In genomic region chr16:3063617-3064389, GRCh38 we compare ENCODE assay signal across 17 cellular contexts. TPM values are rescaled to one million over a fixed set of nuclear protein-coding genes. Genes with fewer than 3 reads are reported as not detected.
DNase-seq lines count a peak whose midpoint lies in the region; ATAC-seq and TF ChIP-seq lines count a peak whose summit lies in the region.
"Had no signal": no experiment of that assay in that cellular context is flagged by ENCODE, and none has a peak within 500 bp of the region (broad histone marks: within the 10 kb centered on the region; RNA-seq: fewer than 3 reads in every experiment).

No MANE protein-coding gene starts in this region.

- peak overlapping the region; percentile 99 for H3K27ac Mint-ChIP-seq in activated CD8-positive, alpha-beta T cell treated with anti-CD3 and anti-CD28 coated beads for 36 hours

- ATAC-seq in Right ventricle myocardium superior (ENCODE audit: poor library complexity) (no peak), upper lobe of left lung (ENCODE audit: low FRiP score in 2 of 2) (no peak)
- no peak for ATAC-seq in activated CD8-positive, alpha-beta T cell treated with anti-CD3 and anti-CD28 coated beads for 36 hours

- DNase-seq in left ventricle myocardium inferior (no peak), Right ventricle myocardium superior (no peak), upper lobe of left lung (no peak), tibial artery (no peak), BE2C (no peak), HK-2 (ENCODE audit: unreplicated experiment) (no peak)
- no peak for DNase-seq in activated CD8-positive, alpha-beta T cell treated with anti-CD3 and anti-CD28 coated beads for 36 hours
- DNase-seq: brain microvascular endothelial cell; effector CD8-positive, alpha-beta T cell; IMR-90; NK-92 treated with Interleukin-12 subunit alpha and Interleukin-12 subunit beta, amount 100 ng/mL, for 24 hours; ovary; stimulated activated CD4-positive, alpha-beta T cell treated with anti-CD3 and anti-CD28 coated beads, Interleukin-12 subunit alpha, Interleukin-12 subunit beta, amount 100 ng/mL, for 4 hours had no signal

- 94 to 98% methylated on average over 9 of the region's 9 CpGs for WGBS in upper lobe of left lung, 2 donors

- intact Hi-C loops in left ventricle myocardium inferior (cut with micrococcal nuclease) (no loop called here), Right ventricle myocardium superior (cut with DNase I) (loop anchor here (5.0 kb wide), 1 partner anchor 48 kb away; the partner anchor contains the start of gene ZNF205), tibial artery (cut with DNase I; ENCODE audit: low total_unique reads) (loop anchor here (5.0 kb wide), 1 partner anchor 103 kb away; no protein-coding TSS in a partner anchor)
- intact Hi-C loops in activated CD8-positive, alpha-beta T cell treated with anti-CD3 and anti-CD28 coated beads for 36 hours (cut with micrococcal nuclease): no loop called here

- H3K36me3 Mint-ChIP-seq in activated CD8-positive, alpha-beta T cell treated with anti-CD3 and anti-CD28 coated beads for 36 hours (ENCODE audit: low read depth): peaks cover 33% of the 10 kb centered on the region

- POLR2A ChIA-PET in activated CD8-positive, alpha-beta T cell treated with anti-CD3 and anti-CD28 coated beads for 36 hours (lab: Charles Lee): interaction anchor here (0.6 to 1.8 kb wide), 7 partner anchors 16 to 65 kb away, joined by 3 to 7 read pairs (median 3); no protein-coding TSS in a partner anchor

- H3K4me1 Mint-ChIP-seq in activated CD8-positive, alpha-beta T cell treated with anti-CD3 and anti-CD28 coated beads for 36 hours (ENCODE audit: low read depth): peaks cover 55% of the 10 kb centered on the region

- TF ChIP-seq CTCF in left ventricle myocardium inferior (IDR thresholded peaks at IDR 0.05; ENCODE audit: borderline replicate concordance) (no peak), upper lobe of left lung (IDR thresholded peaks at IDR 0.05) (no peak), tibial artery (IDR thresholded peaks at IDR 0.05) (no peak), BE2C (IDR thresholded peaks at IDR 0.05; ENCODE audit: low read depth, low read length) (no peak)
- no peak for TF ChIP-seq CTCF in activated CD8-positive, alpha-beta T cell treated with anti-CD3 and anti-CD28 coated beads for 36 hours (IDR thresholded peaks at IDR 0.05)

- no peaks in the 10 kb centered on the region for H3K27me3 Mint-ChIP-seq in activated CD8-positive, alpha-beta T cell treated with anti-CD3 and anti-CD28 coated beads for 36 hours

- H3K36me3 ChIP-seq in left ventricle myocardium inferior (peaks cover 9% of the 10 kb centered on the region), iPS-15b (ENCODE audit: control insufficient read depth, insufficient read depth, low read length) (no peaks in the 10 kb centered on the region), upper lobe of left lung (peaks cover 0 to 8% (median 5%) of the 10 kb centered on the region in 4 donors), tibial artery (no peaks in the 10 kb centered on the region), BE2C (no peaks in the 10 kb centered on the region)
- H3K36me3 ChIP-seq: brain microvascular endothelial cell, ovary had no signal

- H3K9ac ChIP-seq in iPS-15b (ENCODE audit: low read depth, low read length): no peak overlapping the region

- H3K27ac ChIP-seq in left ventricle myocardium inferior (replicated peaks): peak overlapping the region; percentile 80
- peak overlapping the region in 3 of 4 donors; percentile 86 to 90 (median 90) for H3K27ac ChIP-seq in upper lobe of left lung
- H3K27ac ChIP-seq in tibial artery: no peak overlapping the region

- no peaks in the 10 kb centered on the region for H3K9me3 Mint-ChIP-seq in activated CD8-positive, alpha-beta T cell treated with anti-CD3 and anti-CD28 coated beads for 36 hours

- H3K4me1 ChIP-seq in left ventricle myocardium inferior (peaks cover 51% of the 10 kb centered on the region), iPS-15b (ENCODE audit: control insufficient read depth, insufficient read depth, low read length) (peaks cover 5% of the 10 kb centered on the region), upper lobe of left lung (peaks cover 30 to 49% (median 44%) of the 10 kb centered on the region in 4 donors), tibial artery (peaks cover 0 to 24% (median 19%) of the 10 kb centered on the region in 4 donors), BE2C (no peaks in the 10 kb centered on the region)

- H3K27me3 ChIP-seq in left ventricle myocardium inferior (ENCODE audit: low read depth) (no peaks in the 10 kb centered on the region), iPS-15b (ENCODE audit: control insufficient read depth, insufficient read depth, low read length) (peaks cover 5% of the 10 kb centered on the region), upper lobe of left lung (no peaks in the 10 kb centered on the region), tibial artery (peaks cover 0 to 3% of the 10 kb centered on the region in 2 donors), BE2C (no peaks in the 10 kb centered on the region)
- H3K27me3 ChIP-seq: brain microvascular endothelial cell, ovary, SJSA1 had no signal

- no peak for TF ChIP-seq POLR2A in upper lobe of left lung (IDR thresholded peaks at IDR 0.05)

- TF ChIP-seq EP300 in upper lobe of left lung (IDR thresholded peaks at IDR 0.05): no peak

- H3K4me3 Mint-ChIP-seq in activated CD8-positive, alpha-beta T cell treated with anti-CD3 and anti-CD28 coated beads for 36 hours: peak overlapping the region; percentile 97

- H3K9me3 ChIP-seq in left ventricle myocardium inferior (replicated peaks): no peaks in the 10 kb centered on the region
- no peaks in the 10 kb centered on the region for H3K9me3 ChIP-seq in iPS-15b (ENCODE audit: control insufficient read depth, insufficient read depth, low read length)
- H3K9me3 ChIP-seq in upper lobe of left lung: no peaks in the 10 kb centered on the region
- no peaks in the 10 kb centered on the region for H3K9me3 ChIP-seq in tibial artery
- H3K9me3 ChIP-seq in BE2C: no peaks in the 10 kb centered on the region; the same call in 1 of the 2 replicates
- H3K9me3 ChIP-seq: ovary, SJSA1 had no signal

- no peak overlapping the region for H3K4me3 ChIP-seq in left ventricle myocardium inferior
- H3K4me3 ChIP-seq in iPS-15b (ENCODE audit: low read depth, low read length): peak overlapping the region; percentile 4
- no peak overlapping the region for H3K4me3 ChIP-seq in upper lobe of left lung
- H3K4me3 ChIP-seq in tibial artery: no peak overlapping the region
- no peak overlapping the region for H3K4me3 ChIP-seq in BE2C (ENCODE audit: low read depth, low read length)
- H3K4me3 ChIP-seq: ovary, SJSA1 had no signal

- CTCF ChIA-PET in activated CD8-positive, alpha-beta T cell treated with anti-CD3 and anti-CD28 coated beads for 36 hours (lab: Charles Lee): interaction anchor here (1.0 to 14.0 kb wide), 10 partner anchors 11 to 102 kb away, joined by 3 to 288 read pairs (median 5); no protein-coding TSS in a partner anchor

RNA-seq across cellular contexts. Expression of gene IL32, which starts 1.6 kb away (rescaled TPM):
- 36.3 TPM for total RNA-seq in left ventricle myocardium inferior
- 42.6 TPM for total RNA-seq in Right ventricle myocardium superior
- total RNA-seq in activated CD8-positive, alpha-beta T cell treated with anti-CD3 and anti-CD28 coated beads for 36 hours: 100 to 1,000 TPM; 971 to 974 TPM
- 100 to 1,000 TPM in 3 of 6 donors, 10 to 100 TPM in 3; 31.4 to 220 (median 116) TPM for total RNA-seq in upper lobe of left lung
- 0.94 TPM for polyA plus RNA-seq in BE2C (2012; ENCODE audit: insufficient read depth, insufficient read length, low read depth)

RNA-seq across cellular contexts. Expression of gene MMP25, which starts 17.4 kb away (rescaled TPM):
- total RNA-seq in left ventricle myocardium inferior: 1.2 TPM
- 1.3 TPM for total RNA-seq in Right ventricle myocardium superior
- total RNA-seq in activated CD8-positive, alpha-beta T cell treated with anti-CD3 and anti-CD28 coated beads for 36 hours: 1 to 10 TPM; 1.1 to 1.5 TPM
- total RNA-seq in upper lobe of left lung: 10 to 100 TPM; 10.0 to 41.4 (median 20.5) TPM
- polyA plus RNA-seq in BE2C (2012; ENCODE audit: insufficient read depth, insufficient read length, low read depth): 0.52 TPM
- total RNA-seq: IMR-90 had no signal

RNA-seq across cellular contexts. Expression of gene BICDL2, which starts 27.1 kb away (rescaled TPM):
- 0.05 TPM for total RNA-seq in left ventricle myocardium inferior
- not detected for total RNA-seq in Right ventricle myocardium superior
- under 1 TPM; 0.77 to 0.92 TPM for total RNA-seq in activated CD8-positive, alpha-beta T cell treated with anti-CD3 and anti-CD28 coated beads for 36 hours
- 10 to 100 TPM; 18.5 to 98.5 (median 35.0) TPM for total RNA-seq in upper lobe of left lung
- not detected for polyA plus RNA-seq in BE2C (2012; ENCODE audit: insufficient read depth, insufficient read length, low read depth)
- total RNA-seq: mesenteric fat pad, SJSA1, subcutaneous adipose tissue had no signal

RNA-seq across cellular contexts. Expression of gene ZSCAN10, which starts 35.3 kb away (rescaled TPM):
- total RNA-seq in left ventricle myocardium inferior (not detected), Right ventricle myocardium superior (not detected), upper lobe of left lung (1 to 10 TPM in 1 of 6 donors, under 1 TPM in 3, not detected in 2; 0.17 to 1.0 (median 0.28) TPM)
- total RNA-seq in activated CD8-positive, alpha-beta T cell treated with anti-CD3 and anti-CD28 coated beads for 36 hours: under 1 TPM; 0.09 to 0.25 TPM
- polyA plus RNA-seq in BE2C (2012; ENCODE audit: insufficient read depth, insufficient read length, low read depth): not detected
- total RNA-seq: IMR-90, mesenteric fat pad, SJSA1, subcutaneous adipose tissue had no signal
- polyA plus RNA-seq: IMR-90 had no signal

RNA-seq across cellular contexts. Expression of gene THOC6, which starts 40.0 kb away (rescaled TPM):
- total RNA-seq in left ventricle myocardium inferior: 9.1 TPM
- total RNA-seq in Right ventricle myocardium superior: 11.0 TPM
- 10 to 100 TPM; 55.4 to 56.6 TPM for total RNA-seq in activated CD8-positive, alpha-beta T cell treated with anti-CD3 and anti-CD28 coated beads for 36 hours
- 10 to 100 TPM; 18.5 to 40.8 (median 33.1) TPM for total RNA-seq in upper lobe of left lung
- 49.2 TPM for polyA plus RNA-seq in BE2C (2012; ENCODE audit: insufficient read depth, insufficient read length, low read depth)

Comparison
In these comparisons a context has a peak if more than half of its experiments do, and no peak if none do; other contexts are left out.
1. intact Hi-C loops: an anchor here in Right ventricle myocardium superior (5.0 kb wide) and tibial artery (5.0 kb wide); none called in left ventricle myocardium inferior and activated CD8-positive, alpha-beta T cell treated with anti-CD3 and anti-CD28 coated beads for 36 hours.
2. H3K27ac ChIP-seq: peak in left ventricle myocardium inferior (single experiment) and upper lobe of left lung (3 of 4); none in tibial artery (0 of 2).
3. RNA of gene IL32, which starts 1.6 kb away (total RNA-seq): 971 to 974 TPM in activated CD8-positive, alpha-beta T cell treated with anti-CD3 and anti-CD28 coated beads for 36 hours; 31.4 to 220 TPM in upper lobe of left lung, 42.6 TPM in Right ventricle myocardium superior (single experiment) and 36.3 TPM in left ventricle myocardium inferior (single experiment); every median in the first group is over 4 times any median in the second.
4. RNA of gene BICDL2, which starts 27.1 kb away (total RNA-seq): 18.5 to 98.5 TPM in upper lobe of left lung; 0.77 to 0.92 TPM in activated CD8-positive, alpha-beta T cell treated with anti-CD3 and anti-CD28 coated beads for 36 hours, 0.05 TPM in left ventricle myocardium inferior (single experiment) and not detected in Right ventricle myocardium superior (single experiment); every median in the first group is over 10 times any median in the second.